Comparison of ENCODE assay signal across 1 cellular context in the genomic region with DNA sequence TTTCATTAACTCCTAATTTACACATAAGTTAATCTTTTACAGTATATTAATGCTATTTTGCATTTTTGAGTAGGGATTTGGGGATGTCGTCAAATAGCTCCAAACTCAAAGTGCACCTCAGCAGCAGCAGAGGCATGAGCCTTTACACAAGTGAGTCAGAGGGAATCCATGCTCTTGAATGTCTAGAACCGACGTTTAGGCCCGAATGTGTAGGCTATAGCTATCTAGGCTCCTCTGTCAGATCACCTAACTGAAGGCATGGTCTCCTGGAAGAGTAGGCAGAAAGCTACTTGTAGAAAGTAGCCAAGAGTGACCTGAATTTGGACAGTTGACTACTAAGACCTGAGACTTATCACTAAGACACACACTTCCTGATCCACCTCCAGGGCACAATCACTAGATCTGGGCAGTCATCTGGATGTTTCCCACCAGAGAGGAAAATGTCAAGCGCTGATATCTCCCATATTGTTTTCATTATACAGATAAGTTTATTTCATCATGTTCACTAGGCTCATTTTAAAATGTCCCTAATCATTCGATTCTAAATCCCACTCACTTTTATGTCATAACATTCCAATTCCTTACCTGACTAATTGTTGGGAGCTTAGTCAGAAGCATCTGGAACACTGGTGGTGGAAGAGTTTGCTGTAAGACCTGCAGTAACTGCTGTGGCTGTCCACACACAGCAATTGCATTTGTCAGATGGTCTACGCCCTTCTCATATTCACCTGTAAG.
TF ChIP-seq lines count a peak whose summit lies in the region.

No MANE protein-coding gene starts in this region.

TF ChIP-seq in K562, 482 proteins besides CTCF, POLR2A, EP300 and RAD21 (continued from another document and continues in another):
- TF ChIP-seq ZNF318 (IDR thresholded peaks at IDR 0.05; ENCODE audit: borderline replicate concordance in 1 of 2, low read depth in 1 of 2), result 0 out of 4 replicates have a peak, but pooled peaks of 1 of the 2 experiments have one; percentile 12
- TF ChIP-seq PTBP1 (IDR thresholded peaks at IDR 0.05; ENCODE audit: low read depth, low read length), result no peak
- TF ChIP-seq ZNF668 (CRISPR knock-in tag; IDR thresholded peaks at IDR 0.05), result peak; percentile 78; the same call in 1 of the 2 replicates
- TF ChIP-seq NKRF (IDR thresholded peaks at IDR 0.05; ENCODE audit: borderline replicate concordance), result no peak
- no peak for TF ChIP-seq ZFP36 (IDR thresholded peaks at IDR 0.05; ENCODE audit: low read depth, low read length, partially characterized antibody)
- no peak for TF ChIP-seq HOXB6 (CRISPR knock-in tag; IDR thresholded peaks at IDR 0.05; ENCODE audit: borderline replicate concordance)
- TF ChIP-seq ZNF324 (CRISPR knock-in tag; IDR thresholded peaks at IDR 0.05), result no peak
- no peak for TF ChIP-seq POLR3A (IDR thresholded peaks at IDR 0.05; ENCODE audit: borderline replicate concordance, extremely low read depth, insufficient read depth, insufficient read length)
- TF ChIP-seq NCOA4 (IDR thresholded peaks at IDR 0.05; ENCODE audit: partially characterized antibody), result no peak
- TF ChIP-seq MTA3 (IDR thresholded peaks at IDR 0.05; ENCODE audit: borderline replicate concordance), result 0 out of 2 replicates have a peak, but pooled peaks have one; percentile 41
- no peak for TF ChIP-seq WHSC1 (IDR thresholded peaks at IDR 0.05; ENCODE audit: low read length)
- TF ChIP-seq RCOR1 (IDR thresholded peaks at IDR 0.05; ENCODE audit: borderline replicate concordance in 1 of 2, low read depth in 2 of 2, low read length in 2 of 2), result peak in 1 of 2 experiments; percentile 55; a peak in 1 of 4 replicates
- TF ChIP-seq RFX7 (CRISPR knock-in tag; IDR thresholded peaks at IDR 0.05), result no peak
- no peak for TF ChIP-seq MAFK (IDR thresholded peaks at IDR 0.05; ENCODE audit: low read length)
- TF ChIP-seq, protein P1, sequence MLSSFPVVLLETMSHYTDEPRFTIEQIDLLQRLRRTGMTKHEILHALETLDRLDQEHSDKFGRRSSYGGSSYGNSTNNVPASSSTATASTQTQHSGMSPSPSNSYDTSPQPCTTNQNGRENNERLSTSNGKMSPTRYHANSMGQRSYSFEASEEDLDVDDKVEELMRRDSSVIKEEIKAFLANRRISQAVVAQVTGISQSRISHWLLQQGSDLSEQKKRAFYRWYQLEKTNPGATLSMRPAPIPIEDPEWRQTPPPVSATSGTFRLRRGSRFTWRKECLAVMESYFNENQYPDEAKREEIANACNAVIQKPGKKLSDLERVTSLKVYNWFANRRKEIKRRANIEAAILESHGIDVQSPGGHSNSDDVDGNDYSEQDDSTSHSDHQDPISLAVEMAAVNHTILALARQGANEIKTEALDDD (IDR thresholded peaks at IDR 0.05), result peak; percentile 87
- TF ChIP-seq ZNF395 (CRISPR knock-in tag; IDR thresholded peaks at IDR 0.05), result peak; percentile 26; the same call in 1 of the 2 replicates
- TF ChIP-seq ARID3B (CRISPR knock-in tag; IDR thresholded peaks at IDR 0.05; ENCODE audit: borderline replicate concordance), result no peak
- peak in 1 of 2 experiments; percentile 50; a peak in 1 of 4 replicates for TF ChIP-seq ARNT (IDR thresholded peaks at IDR 0.05)
- 0 out of 2 replicates have a peak, but pooled peaks have one; percentile 44 for TF ChIP-seq NCOA1 (IDR thresholded peaks at IDR 0.05; ENCODE audit: low read depth)
- no peak for TF ChIP-seq ZKSCAN1 (IDR thresholded peaks at IDR 0.05; ENCODE audit: low read depth, low read length)
- no peak for TF ChIP-seq ZNF224 (CRISPR knock-in tag; IDR thresholded peaks at IDR 0.05)
- no peak for TF ChIP-seq JUN (IDR thresholded peaks at IDR 0.05; ENCODE audit: borderline replicate concordance, low read depth, low read length)
- no peak for TF ChIP-seq JUN (CRISPR knock-in tag; IDR thresholded peaks at IDR 0.05; ENCODE audit: borderline replicate concordance)
- peak; percentile 23; the same call in 1 of the 2 replicates for TF ChIP-seq MYC (IDR thresholded peaks at IDR 0.05; ENCODE audit: low read depth, low read length)
- no peak for TF ChIP-seq MYC (CRISPR knock-in tag; IDR thresholded peaks at IDR 0.05; ENCODE audit: borderline replicate concordance, low read depth)
- TF ChIP-seq TAL1 (IDR thresholded peaks at IDR 0.05), result peak; percentile 88
- TF ChIP-seq ZNF3 (CRISPR knock-in tag; IDR thresholded peaks at IDR 0.05), result 0 out of 2 replicates have a peak, but pooled peaks have one; percentile 45
- no peak for TF ChIP-seq TEAD1 (CRISPR knock-in tag; IDR thresholded peaks at IDR 0.05)
- 0 out of 2 replicates have a peak, but pooled peaks have one; percentile 7 for TF ChIP-seq ELF4 (CRISPR knock-in tag; IDR thresholded peaks at IDR 0.05)
- TF ChIP-seq, protein P2, sequence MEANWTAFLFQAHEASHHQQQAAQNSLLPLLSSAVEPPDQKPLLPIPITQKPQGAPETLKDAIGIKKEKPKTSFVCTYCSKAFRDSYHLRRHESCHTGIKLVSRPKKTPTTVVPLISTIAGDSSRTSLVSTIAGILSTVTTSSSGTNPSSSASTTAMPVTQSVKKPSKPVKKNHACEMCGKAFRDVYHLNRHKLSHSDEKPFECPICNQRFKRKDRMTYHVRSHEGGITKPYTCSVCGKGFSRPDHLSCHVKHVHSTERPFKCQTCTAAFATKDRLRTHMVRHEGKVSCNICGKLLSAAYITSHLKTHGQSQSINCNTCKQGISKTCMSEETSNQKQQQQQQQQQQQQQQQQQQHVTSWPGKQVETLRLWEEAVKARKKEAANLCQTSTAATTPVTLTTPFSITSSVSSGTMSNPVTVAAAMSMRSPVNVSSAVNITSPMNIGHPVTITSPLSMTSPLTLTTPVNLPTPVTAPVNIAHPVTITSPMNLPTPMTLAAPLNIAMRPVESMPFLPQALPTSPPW (CRISPR knock-in tag; IDR thresholded peaks at IDR 0.05), result no peak; the same call in 1 of the 2 replicates
- TF ChIP-seq ZNF766 (CRISPR knock-in tag; conservative IDR thresholded peaks at IDR 0.05), result no peak
- peak in 1 of 2 experiments; percentile 28; a peak in 1 of 4 replicates for TF ChIP-seq MAZ (CRISPR knock-in tag; conservative IDR thresholded peaks at IDR 0.05 in 1 of 2, IDR thresholded peaks at IDR 0.05 in 1 of 2)
- no peak for TF ChIP-seq MITF (IDR thresholded peaks at IDR 0.05)
- no peak for TF ChIP-seq RBM34 (IDR thresholded peaks at IDR 0.05; ENCODE audit: borderline replicate concordance, insufficient read depth, low read length)
- TF ChIP-seq, protein P3, sequence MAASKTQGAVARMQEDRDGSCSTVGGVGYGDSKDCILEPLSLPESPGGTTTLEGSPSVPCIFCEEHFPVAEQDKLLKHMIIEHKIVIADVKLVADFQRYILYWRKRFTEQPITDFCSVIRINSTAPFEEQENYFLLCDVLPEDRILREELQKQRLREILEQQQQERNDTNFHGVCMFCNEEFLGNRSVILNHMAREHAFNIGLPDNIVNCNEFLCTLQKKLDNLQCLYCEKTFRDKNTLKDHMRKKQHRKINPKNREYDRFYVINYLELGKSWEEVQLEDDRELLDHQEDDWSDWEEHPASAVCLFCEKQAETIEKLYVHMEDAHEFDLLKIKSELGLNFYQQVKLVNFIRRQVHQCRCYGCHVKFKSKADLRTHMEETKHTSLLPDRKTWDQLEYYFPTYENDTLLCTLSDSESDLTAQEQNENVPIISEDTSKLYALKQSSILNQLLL (CRISPR knock-in tag; IDR thresholded peaks at IDR 0.05; ENCODE audit: borderline replicate concordance), result no peak
- peak; percentile 92 for TF ChIP-seq SOX6 (IDR thresholded peaks at IDR 0.05)
